8 cellular contexts compared by ENCODE assay signal in the genomic region with DNA sequence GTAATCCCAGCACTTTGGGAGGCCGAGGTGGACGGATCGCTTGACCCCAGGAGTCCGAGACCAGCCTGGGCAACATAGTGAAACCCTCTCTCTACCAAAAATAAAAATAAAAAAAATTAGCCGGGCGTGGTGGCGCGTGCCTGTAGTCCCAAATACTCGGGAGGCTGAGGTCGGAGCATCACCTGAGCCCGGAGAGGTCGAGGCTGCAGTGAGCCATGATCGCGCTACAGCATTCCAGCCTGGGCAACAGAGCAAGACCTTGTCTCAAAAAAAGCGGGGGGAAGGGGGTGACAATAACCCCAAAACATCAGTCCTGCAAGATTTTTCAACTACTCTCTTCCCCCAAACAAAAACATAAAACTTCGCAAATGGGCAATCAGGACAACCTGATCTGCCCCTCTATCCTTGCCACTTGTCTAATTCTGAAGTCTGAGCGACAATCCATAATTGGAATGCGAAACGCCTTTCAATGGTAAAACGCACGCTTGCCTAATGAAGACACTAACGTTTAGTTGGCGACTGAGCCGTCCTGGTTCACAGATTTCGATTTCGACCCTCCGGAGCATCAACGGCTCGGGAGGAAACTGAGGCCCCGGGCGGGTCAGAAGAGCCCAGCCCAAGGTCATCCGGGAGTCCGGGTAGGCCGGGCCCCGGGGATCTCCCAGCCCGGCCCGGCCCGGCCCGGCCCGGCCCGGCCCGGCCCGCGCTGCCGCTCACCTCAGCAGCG. TPM values are rescaled to one million over a fixed set of nuclear protein-coding genes. Genes with fewer than 3 reads are reported as not detected.
DNase-seq lines count a peak whose midpoint lies in the region; TF ChIP-seq lines count a peak whose summit lies in the region.

No MANE protein-coding gene starts in this region.

- no peaks in the 10 kb centered on the region for H3K9me3 ChIP-seq in OCI-LY3 (ENCODE audit: insufficient read depth, low read length)
- H3K9me3 ChIP-seq in neutrophil: peaks cover 7% of the 10 kb centered on the region

- H3K36me3 Mint-ChIP-seq in endothelial cell (ENCODE audit: low read depth, unreplicated experiment): no peaks in the 10 kb centered on the region

- H3K4me1 Mint-ChIP-seq in endothelial cell (ENCODE audit: unreplicated experiment): no peaks in the 10 kb centered on the region

- peak overlapping the region; percentile 64 for H3K27ac Mint-ChIP-seq in endothelial cell (ENCODE audit: unreplicated experiment)

- TF ChIP-seq CTCF in OCI-LY3 (IDR thresholded peaks at IDR 0.05; ENCODE audit: low read depth, low read length) (no peak), endothelial cell (IDR thresholded peaks at IDR 0.05; ENCODE audit: unreplicated experiment) (no peak), neutrophil (IDR thresholded peaks at IDR 0.05) (no peak)

- no peaks in the 10 kb centered on the region for H3K27me3 Mint-ChIP-seq in endothelial cell (ENCODE audit: unreplicated experiment)

- H3K79me2 ChIP-seq in OCI-LY3 (ENCODE audit: low read length): peaks cover 58% of the 10 kb centered on the region

- H3K27ac ChIP-seq in OCI-LY3 (ENCODE audit: low read length) (peak overlapping the region; percentile 86), neutrophil (peak overlapping the region; percentile 91)

- no peak overlapping the region for H2AFZ ChIP-seq in OCI-LY3 (ENCODE audit: low read depth, low read length)

- H3K4me2 ChIP-seq in OCI-LY3 (ENCODE audit: low read length): peak overlapping the region; percentile 97

- H3K9ac ChIP-seq in OCI-LY3 (ENCODE audit: low read length): peak overlapping the region; percentile 90

- DNase-seq in NCI-H146 (lab: John Stamatoyannopoulos, UW) (peak; percentile 27), NCI-H146 treated with DMSO at 0.1 percent for 48 hours (lab: John Stamatoyannopoulos, UW; ENCODE audit: unreplicated experiment) (no peak), endothelial cell (ENCODE audit: low spot score) (no peak), NCI-H2081 treated with DMSO at 0.1 percent for 48 hours (lab: John Stamatoyannopoulos, UW) (no peak), GM03348 (ENCODE audit: low spot score) (no peak), T-helper 9 cell (no peak)

- H3K4me3 ChIP-seq in OCI-LY3 (ENCODE audit: low read length) (peak overlapping the region; percentile 84), neutrophil (ENCODE audit: low read depth in 1 of 2, low read length in 1 of 2) (peak overlapping the region; percentile 88 to 96)

- peak overlapping the region; percentile 83 for H3K4me3 Mint-ChIP-seq in endothelial cell (ENCODE audit: unreplicated experiment)

- H3K36me3 ChIP-seq in OCI-LY3 (replicated peaks; ENCODE audit: low read depth, low read length) (peaks cover 17% of the 10 kb centered on the region), neutrophil (no peaks in the 10 kb centered on the region)

- H3K27me3 ChIP-seq in OCI-LY3 (ENCODE audit: low read depth, low read length) (no peaks in the 10 kb centered on the region), neutrophil (no peaks in the 10 kb centered on the region)

- peaks cover 46% of the 10 kb centered on the region for H4K20me1 ChIP-seq in OCI-LY3 (ENCODE audit: insufficient read depth, low read length)

- H3K9me3 Mint-ChIP-seq in endothelial cell (ENCODE audit: unreplicated experiment): no peaks in the 10 kb centered on the region

- H3K4me1 ChIP-seq in OCI-LY3 (ENCODE audit: low read length) (peaks cover 55% of the 10 kb centered on the region), neutrophil (ENCODE audit: control insufficient read depth in 1 of 2, insufficient read depth in 1 of 2, low read depth in 1 of 2, low read length in 1 of 2) (peaks cover 39 to 47% of the 10 kb centered on the region in 2 experiments)

RNA-seq across cellular contexts. Expression of a gene that starts 0.9 kb away (rescaled TPM):
- total RNA-seq in endothelial cell (ENCODE audit: unreplicated experiment): 47.2 TPM

RNA-seq across cellular contexts. Expression of a gene that starts 41.2 kb away (rescaled TPM):
- total RNA-seq in endothelial cell (ENCODE audit: unreplicated experiment): 6.0 TPM

RNA-seq across cellular contexts. Expression of a gene that starts 54.8 kb away (rescaled TPM):
- total RNA-seq in endothelial cell (ENCODE audit: unreplicated experiment): 17.4 TPM
